Comparison of ENCODE assay signal across 1 cellular context in the genomic region with DNA sequence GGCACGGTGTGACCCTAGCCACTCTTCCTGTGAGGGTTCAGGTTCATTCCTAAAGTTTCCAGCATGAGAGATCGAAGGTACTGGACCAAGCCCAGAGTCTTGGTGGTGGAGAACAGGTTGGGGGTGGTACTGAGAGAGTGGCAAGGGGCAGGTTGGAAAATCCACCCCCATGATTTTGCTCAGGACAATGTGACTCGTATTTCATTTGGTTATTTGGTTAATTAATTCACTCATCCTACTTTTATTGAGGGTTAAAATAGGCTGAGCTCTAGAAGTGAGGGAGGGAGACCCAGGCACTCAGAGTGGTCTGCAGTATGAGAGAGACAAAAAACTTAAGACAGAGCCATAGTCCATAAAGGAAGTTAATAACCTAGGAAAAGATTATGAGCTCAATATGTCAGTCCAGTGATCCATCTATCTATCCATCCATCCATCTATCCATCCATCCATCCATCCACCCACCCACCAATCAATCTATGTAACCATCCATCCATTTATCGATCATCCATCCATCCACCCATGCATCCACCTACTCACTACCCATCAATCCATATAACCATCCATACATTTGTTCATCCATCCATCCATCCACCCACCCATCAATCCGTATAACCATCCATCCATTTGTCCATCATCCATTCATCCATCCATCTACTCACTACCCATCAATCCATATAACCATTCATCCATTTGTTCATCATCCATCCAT.
TF ChIP-seq lines count a peak whose summit lies in the region.

No MANE protein-coding gene starts in this region.

TF ChIP-seq in HepG2, 621 proteins besides CTCF, POLR2A, EP300 and RAD21 (continued from another document and continues in another):
- no peak for TF ChIP-seq PRDM4 (CRISPR knock-in tag; IDR thresholded peaks at IDR 0.05; ENCODE audit: borderline replicate concordance)
- 0 out of 2 replicates have a peak, but pooled peaks have one; percentile 20 for TF ChIP-seq ZNF503 (CRISPR knock-in tag; IDR thresholded peaks at IDR 0.05)
- TF ChIP-seq ZNF354B (CRISPR knock-in tag; IDR thresholded peaks at IDR 0.05) = peak; percentile 75; the same call in 1 of the 2 replicates
- TF ChIP-seq, protein P1, sequence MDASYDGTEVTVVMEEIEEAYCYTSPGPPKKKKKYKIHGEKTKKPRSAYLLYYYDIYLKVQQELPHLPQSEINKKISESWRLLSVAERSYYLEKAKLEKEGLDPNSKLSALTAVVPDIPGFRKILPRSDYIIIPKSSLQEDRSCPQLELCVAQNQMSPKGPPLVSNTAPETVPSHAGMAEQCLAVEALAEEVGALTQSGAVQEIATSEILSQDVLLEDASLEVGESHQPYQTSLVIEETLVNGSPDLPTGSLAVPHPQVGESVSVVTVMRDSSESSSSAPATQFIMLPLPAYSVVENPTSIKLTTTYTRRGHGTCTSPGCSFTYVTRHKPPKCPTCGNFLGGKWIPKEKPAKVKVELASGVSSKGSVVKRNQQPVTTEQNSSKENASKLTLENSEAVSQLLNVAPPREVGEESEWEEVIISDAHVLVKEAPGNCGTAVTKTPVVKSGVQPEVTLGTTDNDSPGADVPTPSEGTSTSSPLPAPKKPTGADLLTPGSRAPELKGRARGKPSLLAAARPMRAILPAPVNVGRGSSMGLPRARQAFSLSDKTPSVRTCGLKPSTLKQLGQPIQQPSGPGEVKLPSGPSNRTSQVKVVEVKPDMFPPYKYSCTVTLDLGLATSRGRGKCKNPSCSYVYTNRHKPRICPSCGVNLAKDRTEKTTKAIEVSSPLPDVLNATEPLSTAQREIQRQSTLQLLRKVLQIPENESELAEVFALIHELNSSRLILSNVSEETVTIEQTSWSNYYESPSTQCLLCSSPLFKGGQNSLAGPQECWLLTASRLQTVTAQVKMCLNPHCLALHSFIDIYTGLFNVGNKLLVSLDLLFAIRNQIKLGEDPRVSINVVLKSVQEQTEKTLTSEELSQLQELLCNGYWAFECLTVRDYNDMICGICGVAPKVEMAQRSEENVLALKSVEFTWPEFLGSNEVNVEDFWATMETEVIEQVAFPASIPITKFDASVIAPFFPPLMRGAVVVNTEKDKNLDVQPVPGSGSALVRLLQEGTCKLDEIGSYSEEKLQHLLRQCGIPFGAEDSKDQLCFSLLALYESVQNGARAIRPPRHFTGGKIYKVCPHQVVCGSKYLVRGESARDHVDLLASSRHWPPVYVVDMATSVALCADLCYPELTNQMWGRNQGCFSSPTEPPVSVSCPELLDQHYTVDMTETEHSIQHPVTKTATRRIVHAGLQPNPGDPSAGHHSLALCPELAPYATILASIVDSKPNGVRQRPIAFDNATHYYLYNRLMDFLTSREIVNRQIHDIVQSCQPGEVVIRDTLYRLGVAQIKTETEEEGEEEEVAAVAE (CRISPR knock-in tag; IDR thresholded peaks at IDR 0.05; ENCODE audit: borderline replicate concordance) = peak; percentile 21; the same call in 1 of the 2 replicates
- TF ChIP-seq ADNP (CRISPR knock-in tag; IDR thresholded peaks at IDR 0.05) = no peak
- no peak for TF ChIP-seq RCOR2 (CRISPR knock-in tag; IDR thresholded peaks at IDR 0.05)
- TF ChIP-seq ZNF839 (CRISPR knock-in tag; IDR thresholded peaks at IDR 0.05; ENCODE audit: borderline replicate concordance) = no peak
- peak; percentile 16; the same call in 1 of the 2 replicates for TF ChIP-seq SOX13 (IDR thresholded peaks at IDR 0.05)
- TF ChIP-seq SOX13 (CRISPR knock-in tag; conservative IDR thresholded peaks at IDR 0.05 in 1 of 2, IDR thresholded peaks at IDR 0.05 in 1 of 2) = no peak
- TF ChIP-seq MYC (CRISPR knock-in tag; IDR thresholded peaks at IDR 0.05; ENCODE audit: borderline replicate concordance) = no peak
- TF ChIP-seq SNAPC2 (CRISPR knock-in tag; IDR thresholded peaks at IDR 0.05) = peak; percentile 89
- TF ChIP-seq AHDC1 (CRISPR knock-in tag; IDR thresholded peaks at IDR 0.05; ENCODE audit: borderline replicate concordance) = no peak
- no peak for TF ChIP-seq EEA1 (CRISPR knock-in tag; IDR thresholded peaks at IDR 0.05; ENCODE audit: borderline replicate concordance)
- TF ChIP-seq ZNF609 (CRISPR knock-in tag; IDR thresholded peaks at IDR 0.05; ENCODE audit: borderline replicate concordance) = no peak
- no peak for TF ChIP-seq PITX1 (CRISPR knock-in tag; IDR thresholded peaks at IDR 0.05)
- TF ChIP-seq, protein P2, sequence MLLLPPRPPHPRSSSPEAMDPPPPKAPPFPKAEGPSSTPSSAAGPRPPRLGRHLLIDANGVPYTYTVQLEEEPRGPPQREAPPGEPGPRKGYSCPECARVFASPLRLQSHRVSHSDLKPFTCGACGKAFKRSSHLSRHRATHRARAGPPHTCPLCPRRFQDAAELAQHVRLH (CRISPR knock-in tag; IDR thresholded peaks at IDR 0.05; ENCODE audit: borderline replicate concordance, low read depth) = 0 out of 2 replicates have a peak, but pooled peaks have one; percentile 11
- TF ChIP-seq FOSL2 (CRISPR knock-in tag; IDR thresholded peaks at IDR 0.05) = no peak
- no peak for TF ChIP-seq ZNF343 (CRISPR knock-in tag; IDR thresholded peaks at IDR 0.05)
- TF ChIP-seq DMAP1 (CRISPR knock-in tag; IDR thresholded peaks at IDR 0.05) = no peak
- TF ChIP-seq ZSCAN5A (CRISPR knock-in tag; IDR thresholded peaks at IDR 0.05; ENCODE audit: borderline replicate concordance) = peak; percentile 68; the same call in 1 of the 2 replicates
- TF ChIP-seq, protein P3, sequence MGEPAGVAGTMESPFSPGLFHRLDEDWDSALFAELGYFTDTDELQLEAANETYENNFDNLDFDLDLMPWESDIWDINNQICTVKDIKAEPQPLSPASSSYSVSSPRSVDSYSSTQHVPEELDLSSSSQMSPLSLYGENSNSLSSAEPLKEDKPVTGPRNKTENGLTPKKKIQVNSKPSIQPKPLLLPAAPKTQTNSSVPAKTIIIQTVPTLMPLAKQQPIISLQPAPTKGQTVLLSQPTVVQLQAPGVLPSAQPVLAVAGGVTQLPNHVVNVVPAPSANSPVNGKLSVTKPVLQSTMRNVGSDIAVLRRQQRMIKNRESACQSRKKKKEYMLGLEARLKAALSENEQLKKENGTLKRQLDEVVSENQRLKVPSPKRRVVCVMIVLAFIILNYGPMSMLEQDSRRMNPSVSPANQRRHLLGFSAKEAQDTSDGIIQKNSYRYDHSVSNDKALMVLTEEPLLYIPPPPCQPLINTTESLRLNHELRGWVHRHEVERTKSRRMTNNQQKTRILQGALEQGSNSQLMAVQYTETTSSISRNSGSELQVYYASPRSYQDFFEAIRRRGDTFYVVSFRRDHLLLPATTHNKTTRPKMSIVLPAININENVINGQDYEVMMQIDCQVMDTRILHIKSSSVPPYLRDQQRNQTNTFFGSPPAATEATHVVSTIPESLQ (CRISPR knock-in tag; conservative IDR thresholded peaks at IDR 0.05) = no peak
- TF ChIP-seq ZNF143 (CRISPR knock-in tag; IDR thresholded peaks at IDR 0.05) = no peak
- TF ChIP-seq TBX2 (CRISPR knock-in tag; IDR thresholded peaks at IDR 0.05; ENCODE audit: borderline replicate concordance) = no peak
- no peak for TF ChIP-seq ZNF713 (CRISPR knock-in tag; IDR thresholded peaks at IDR 0.05)
- peak; percentile 12; the same call in 1 of the 2 replicates for TF ChIP-seq ZKSCAN8 (CRISPR knock-in tag; IDR thresholded peaks at IDR 0.05; ENCODE audit: borderline replicate concordance)
- TF ChIP-seq IRF2 (CRISPR knock-in tag; IDR thresholded peaks at IDR 0.05) = no peak
